1 cellular context compared by ENCODE assay signal in the genomic region with DNA sequence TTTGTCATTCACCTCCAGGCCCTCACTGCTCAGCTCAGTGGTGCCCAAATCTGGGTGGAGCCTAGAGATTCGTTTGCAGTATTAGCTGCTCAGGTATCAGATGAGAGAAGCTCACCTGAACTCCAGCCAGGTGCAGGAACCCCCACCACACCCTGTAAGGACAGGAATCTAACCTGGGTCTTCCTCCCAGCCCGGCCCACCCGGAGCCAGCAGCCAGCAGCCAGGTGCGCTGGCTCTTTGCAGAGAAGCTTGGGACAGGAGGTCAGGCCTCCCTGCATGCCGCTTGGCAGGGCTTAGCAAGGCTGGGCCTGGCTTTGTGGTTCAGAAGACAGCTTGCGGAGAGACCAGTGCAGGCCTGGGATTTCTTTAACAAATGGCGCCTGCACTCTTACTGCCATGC.
TF ChIP-seq lines count a peak whose summit lies in the region.

No MANE protein-coding gene starts in this region.

TF ChIP-seq in GM23338, 12 proteins besides CTCF, POLR2A, EP300 and RAD21 (continued from another document):
- TF ChIP-seq, protein P1, sequence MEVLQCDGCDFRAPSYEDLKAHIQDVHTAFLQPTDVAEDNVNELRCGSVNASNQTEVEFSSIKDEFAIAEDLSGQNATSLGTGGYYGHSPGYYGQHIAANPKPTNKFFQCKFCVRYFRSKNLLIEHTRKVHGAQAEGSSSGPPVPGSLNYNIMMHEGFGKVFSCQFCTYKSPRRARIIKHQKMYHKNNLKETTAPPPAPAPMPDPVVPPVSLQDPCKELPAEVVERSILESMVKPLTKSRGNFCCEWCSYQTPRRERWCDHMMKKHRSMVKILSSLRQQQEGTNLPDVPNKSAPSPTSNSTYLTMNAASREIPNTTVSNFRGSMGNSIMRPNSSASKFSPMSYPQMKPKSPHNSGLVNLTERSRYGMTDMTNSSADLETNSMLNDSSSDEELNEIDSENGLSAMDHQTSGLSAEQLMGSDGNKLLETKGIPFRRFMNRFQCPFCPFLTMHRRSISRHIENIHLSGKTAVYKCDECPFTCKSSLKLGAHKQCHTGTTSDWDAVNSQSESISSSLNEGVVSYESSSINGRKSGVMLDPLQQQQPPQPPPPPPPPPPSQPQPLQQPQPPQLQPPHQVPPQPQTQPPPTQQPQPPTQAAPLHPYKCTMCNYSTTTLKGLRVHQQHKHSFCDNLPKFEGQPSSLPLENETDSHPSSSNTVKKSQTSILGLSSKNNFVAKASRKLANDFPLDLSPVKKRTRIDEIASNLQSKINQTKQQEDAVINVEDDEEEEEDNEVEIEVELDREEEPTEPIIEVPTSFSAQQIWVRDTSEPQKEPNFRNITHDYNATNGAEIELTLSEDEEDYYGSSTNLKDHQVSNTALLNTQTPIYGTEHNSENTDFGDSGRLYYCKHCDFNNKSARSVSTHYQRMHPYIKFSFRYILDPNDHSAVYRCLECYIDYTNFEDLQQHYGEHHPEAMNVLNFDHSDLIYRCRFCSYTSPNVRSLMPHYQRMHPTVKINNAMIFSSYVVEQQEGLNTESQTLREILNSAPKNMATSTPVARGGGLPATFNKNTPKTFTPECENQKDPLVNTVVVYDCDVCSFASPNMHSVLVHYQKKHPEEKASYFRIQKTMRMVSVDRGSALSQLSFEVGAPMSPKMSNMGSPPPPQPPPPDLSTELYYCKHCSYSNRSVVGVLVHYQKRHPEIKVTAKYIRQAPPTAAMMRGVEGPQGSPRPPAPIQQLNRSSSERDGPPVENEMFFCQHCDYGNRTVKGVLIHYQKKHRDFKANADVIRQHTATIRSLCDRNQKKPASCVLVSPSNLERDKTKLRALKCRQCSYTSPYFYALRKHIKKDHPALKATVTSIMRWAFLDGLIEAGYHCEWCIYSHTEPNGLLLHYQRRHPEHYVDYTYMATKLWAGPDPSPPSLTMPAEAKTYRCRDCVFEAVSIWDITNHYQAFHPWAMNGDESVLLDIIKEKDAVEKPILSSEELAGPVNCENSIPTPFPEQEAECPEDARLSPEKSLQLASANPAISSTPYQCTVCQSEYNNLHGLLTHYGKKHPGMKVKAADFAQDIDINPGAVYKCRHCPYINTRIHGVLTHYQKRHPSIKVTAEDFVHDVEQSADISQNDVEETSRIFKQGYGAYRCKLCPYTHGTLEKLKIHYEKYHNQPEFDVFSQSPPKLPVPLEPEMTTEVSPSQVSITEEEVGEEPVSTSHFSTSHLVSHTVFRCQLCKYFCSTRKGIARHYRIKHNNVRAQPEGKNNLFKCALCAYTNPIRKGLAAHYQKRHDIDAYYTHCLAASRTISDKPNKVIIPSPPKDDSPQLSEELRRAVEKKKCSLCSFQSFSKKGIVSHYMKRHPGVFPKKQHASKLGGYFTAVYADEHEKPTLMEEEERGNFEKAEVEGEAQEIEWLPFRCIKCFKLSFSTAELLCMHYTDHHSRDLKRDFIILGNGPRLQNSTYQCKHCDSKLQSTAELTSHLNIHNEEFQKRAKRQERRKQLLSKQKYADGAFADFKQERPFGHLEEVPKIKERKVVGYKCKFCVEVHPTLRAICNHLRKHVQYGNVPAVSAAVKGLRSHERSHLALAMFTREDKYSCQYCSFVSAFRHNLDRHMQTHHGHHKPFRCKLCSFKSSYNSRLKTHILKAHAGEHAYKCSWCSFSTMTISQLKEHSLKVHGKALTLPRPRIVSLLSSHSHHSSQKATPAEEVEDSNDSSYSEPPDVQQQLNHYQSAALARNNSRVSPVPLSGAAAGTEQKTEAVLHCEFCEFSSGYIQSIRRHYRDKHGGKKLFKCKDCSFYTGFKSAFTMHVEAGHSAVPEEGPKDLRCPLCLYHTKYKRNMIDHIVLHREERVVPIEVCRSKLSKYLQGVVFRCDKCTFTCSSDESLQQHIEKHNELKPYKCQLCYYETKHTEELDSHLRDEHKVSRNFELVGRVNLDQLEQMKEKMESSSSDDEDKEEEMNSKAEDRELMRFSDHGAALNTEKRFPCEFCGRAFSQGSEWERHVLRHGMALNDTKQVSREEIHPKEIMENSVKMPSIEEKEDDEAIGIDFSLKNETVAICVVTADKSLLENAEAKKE (CRISPR knock-in tag; IDR thresholded peaks at IDR 0.05), result no peak
- TF ChIP-seq CREB1 (CRISPR knock-in tag; IDR thresholded peaks at IDR 0.05; ENCODE audit: low read depth), result no peak
- TF ChIP-seq EZH2phosphoT487 (IDR thresholded peaks at IDR 0.05; ENCODE audit: unreplicated experiment), result no peak
- no peak for TF ChIP-seq ZNF114 (CRISPR knock-in tag; IDR thresholded peaks at IDR 0.05)
- TF ChIP-seq JUNB (IDR thresholded peaks at IDR 0.05; ENCODE audit: unreplicated experiment), result no peak
